In the genomic region with DNA sequence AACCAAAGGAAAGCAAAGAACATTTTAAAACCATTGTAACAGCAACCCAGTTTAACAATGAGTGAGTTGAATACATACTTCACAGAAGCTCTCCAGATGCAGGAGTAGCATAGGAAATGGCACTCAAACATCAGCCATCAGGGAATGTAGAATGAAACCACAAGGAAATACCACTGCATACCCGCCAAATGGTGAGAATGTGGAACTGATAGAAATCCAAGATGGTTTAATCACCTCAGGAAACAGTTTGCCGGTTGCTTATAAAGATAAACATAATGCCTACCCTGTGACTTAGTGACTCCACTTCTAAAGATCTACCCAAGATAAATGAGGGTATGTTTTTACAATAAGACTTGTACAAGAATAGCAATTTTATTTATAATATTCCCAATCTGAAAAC, we compare ENCODE assay signal across 21 cellular contexts.
A peak's percentile ranks its signal among the peaks of the same experiment; 100 is the strongest.
DNase-seq lines count a peak whose midpoint lies in the region; FAIRE-seq and TF ChIP-seq lines count a peak whose summit lies in the region.
"Had no signal": no experiment of that assay in that cellular context is flagged by ENCODE, and none has a peak within 500 bp of the region (broad histone marks: within the 10 kb centered on the region; RNA-seq: fewer than 3 reads in every experiment).

No MANE protein-coding gene starts in this region.

- H4K20me1 ChIP-seq in astrocyte (ENCODE audit: insufficient read depth, low read length), result no peaks in the 10 kb centered on the region

- H3K9me3 Mint-ChIP-seq in astrocyte (ENCODE audit: unreplicated experiment) (peaks cover 5% of the 10 kb centered on the region), Caco-2 (ENCODE audit: unreplicated experiment) (no peaks in the 10 kb centered on the region)

- TF ChIP-seq CTCF in A673 (conservative IDR thresholded peaks at IDR 0.05; ENCODE audit: low read depth, low read length) (no peak), astrocyte (IDR thresholded peaks at IDR 0.05; ENCODE audit: insufficient read depth, low read depth, low read length) (no peak), fibroblast of villous mesenchyme (IDR thresholded peaks at IDR 0.05; ENCODE audit: insufficient read depth, low read depth, low read length) (peak; percentile 10), Caco-2 (IDR thresholded peaks at IDR 0.05; ENCODE audit: insufficient read depth in 1 of 2, low read depth in 1 of 2, low read length in 1 of 2, severe bottlenecking in 1 of 2, unreplicated experiment in 1 of 2) (no peak)

- CTCF ChIA-PET in A673 (lab: Charles Lee) (no interaction called here), Caco-2 (lab: Charles Lee) (no interaction called here)

- H3K9ac ChIP-seq in astrocyte (ENCODE audit: low read length), result no peak overlapping the region

- H3K4me2 ChIP-seq in astrocyte (ENCODE audit: low read length), result peak overlapping the region; percentile 27
- H3K4me2 ChIP-seq: A549 had no signal

- H3K4me3 ChIP-seq in A673 (ENCODE audit: low read depth, low read length, poor library complexity, severe bottlenecking) (no peak overlapping the region), astrocyte (ENCODE audit: insufficient read depth, low read depth, low read length) (no peak overlapping the region), fibroblast of villous mesenchyme (ENCODE audit: low read depth, low read length) (no peak overlapping the region), Caco-2 (ENCODE audit: low read depth, low read length) (no peak overlapping the region)
- H3K4me3 ChIP-seq: A549, mucosa of descending colon, upper lobe of left lung had no signal

- no peak overlapping the region for H2AFZ ChIP-seq in astrocyte (ENCODE audit: low read depth, low read length)

- H3K4me1 ChIP-seq in A673 (ENCODE audit: insufficient read depth, low read length, poor library complexity, severe bottlenecking) (no peaks in the 10 kb centered on the region), astrocyte (ENCODE audit: insufficient read depth, low read length) (peaks cover 5% of the 10 kb centered on the region), Caco-2 (no peaks in the 10 kb centered on the region)
- H3K4me1 ChIP-seq: A549, upper lobe of left lung had no signal

- BruUV-seq in A673 (replicated peaks; lab: Mats Ljungman, UMichigan) (no TSS peak), Caco-2 (replicated peaks; lab: Mats Ljungman, UMichigan) (no TSS peak)

- H3K27ac Mint-ChIP-seq in astrocyte (ENCODE audit: unreplicated experiment) (peak overlapping the region; percentile 21), Caco-2 (ENCODE audit: unreplicated experiment) (no peak overlapping the region)
- H3K27ac Mint-ChIP-seq: brain; CD8-positive, alpha-beta T cell had no signal

- peak; percentile 82 for FAIRE-seq in astrocyte (lab: Jason Lieb, UNC)
- FAIRE-seq: A549, GM12891 had no signal

- POLR2A ChIA-PET in A673 (lab: Charles Lee; ENCODE audit: low non-redundant PET), result no interaction called here
- POLR2A ChIA-PET in Caco-2 (lab: Charles Lee), result no interaction called here

- H3K27ac ChIP-seq in A673 (ENCODE audit: low read depth, low read length, poor library complexity, severe bottlenecking) (no peak overlapping the region), astrocyte (ENCODE audit: low read depth, low read length) (no peak overlapping the region)
- H3K27ac ChIP-seq: A549, upper lobe of left lung had no signal

- H3K9me3 ChIP-seq in A673 (ENCODE audit: low read depth, low read length, poor library complexity, severe bottlenecking), result no peaks in the 10 kb centered on the region
- H3K9me3 ChIP-seq in astrocyte (ENCODE audit: insufficient read depth, low read depth, low read length), result no peaks in the 10 kb centered on the region
- no peaks in the 10 kb centered on the region for H3K9me3 ChIP-seq in Caco-2
- H3K9me3 ChIP-seq: A549, mucosa of descending colon, upper lobe of left lung had no signal

- H3K4me1 Mint-ChIP-seq in astrocyte (ENCODE audit: low read depth, unreplicated experiment) (peaks cover 10% of the 10 kb centered on the region), Caco-2 (ENCODE audit: low read depth, unreplicated experiment) (no peaks in the 10 kb centered on the region)
- H3K4me1 Mint-ChIP-seq: brain had no signal

- H3K36me3 Mint-ChIP-seq in astrocyte (ENCODE audit: low read depth, unreplicated experiment) (peaks cover 6% of the 10 kb centered on the region), Caco-2 (ENCODE audit: insufficient read depth, unreplicated experiment) (no peaks in the 10 kb centered on the region)

- intact Hi-C loops in A673 (cut with micrococcal nuclease; ENCODE audit: unreplicated experiment), result no loop called here
- intact Hi-C loops in Caco-2 (cut with micrococcal nuclease; ENCODE audit: unreplicated experiment), result no loop called here

- H3K36me3 ChIP-seq in A673 (ENCODE audit: insufficient read depth, low read length, poor library complexity, severe bottlenecking), result no peaks in the 10 kb centered on the region
- H3K36me3 ChIP-seq in astrocyte (ENCODE audit: insufficient read depth, low read length), result peaks cover 9% of the 10 kb centered on the region
- no peaks in the 10 kb centered on the region for H3K36me3 ChIP-seq in Caco-2 (ENCODE audit: control insufficient read depth, insufficient read depth, low read length)

- H3K27me3 Mint-ChIP-seq in astrocyte (ENCODE audit: low read depth, unreplicated experiment) (no peaks in the 10 kb centered on the region), Caco-2 (ENCODE audit: insufficient read depth, unreplicated experiment) (no peaks in the 10 kb centered on the region)
- H3K27me3 Mint-ChIP-seq: brain had no signal

- H3K27me3 ChIP-seq in A673 (replicated peaks; ENCODE audit: insufficient read depth, low read depth, low read length, poor library complexity), result no peaks in the 10 kb centered on the region
- no peaks in the 10 kb centered on the region for H3K27me3 ChIP-seq in astrocyte (ENCODE audit: insufficient read depth, low read length)
- no peaks in the 10 kb centered on the region for H3K27me3 ChIP-seq in Caco-2 (replicated peaks; ENCODE audit: control insufficient read depth, insufficient read depth, low read length)
- H3K27me3 ChIP-seq: upper lobe of left lung had no signal

- no peak overlapping the region for H3K4me3 Mint-ChIP-seq in astrocyte (ENCODE audit: unreplicated experiment)
- no peak overlapping the region for H3K4me3 Mint-ChIP-seq in Caco-2 (ENCODE audit: unreplicated experiment)
- H3K4me3 Mint-ChIP-seq: brain; CD8-positive, alpha-beta T cell had no signal

- H3K79me2 ChIP-seq in astrocyte (ENCODE audit: insufficient read depth, low read length), result no peaks in the 10 kb centered on the region

- DNase-seq in A673 (ENCODE audit: low spot score), result peak; percentile 6
- peak; percentile 12 for DNase-seq in H4 (ENCODE audit: low spot score)
- DNase-seq in astrocyte (ENCODE audit: low read depth), result peak; percentile 70
- DNase-seq in fibroblast of villous mesenchyme (ENCODE audit: low read depth), result peak; percentile 59
- no peak for DNase-seq in Caco-2
- DNase-seq in NOMO-1 treated with dmso at 0.1 percent for 144 hours (lab: John Stamatoyannopoulos, UW; ENCODE audit: unreplicated experiment), result no peak
- DNase-seq in DMS79 (lab: John Stamatoyannopoulos, UW), result no peak
- no peak for DNase-seq in LoVo (ENCODE audit: low spot score)
- DNase-seq: activated CD4-positive, alpha-beta T cell treated with anti-CD3 and anti-CD28 coated beads, Interleukin-2, amount 50 U/mL, for 1 hour; activated naive CD4-positive, alpha-beta T cell treated with Interleukin-2 at 50 U/mL for 16 hours; CD8-positive, alpha-beta T cell; KBM-7; left cardiac atrium; mucosa of descending colon; NCI-H1092 treated with DMSO at 0.1 percent for 48 hours; NCI-H69; stimulated activated naive CD8-positive, alpha-beta T cell treated with anti-CD3 and anti-CD28 coated beads, Interleukin-15, Interleukin-2, amounts not matched to agents 100 U/mL and 50 U/mL, for 24 hours; upper lobe of left lung had no signal

Comparison
In these comparisons a context has a peak if more than half of its experiments do, and no peak if none do; other contexts are left out.
1. DNase-seq: peak in A673 (single experiment), H4 (single experiment), astrocyte (single experiment) and fibroblast of villous mesenchyme (single experiment); none in Caco-2 (0 of 2), NOMO-1 treated with dmso at 0.1 percent for 144 hours (single experiment), DMS79 (single experiment) and LoVo (single experiment).